In the genomic region with DNA sequence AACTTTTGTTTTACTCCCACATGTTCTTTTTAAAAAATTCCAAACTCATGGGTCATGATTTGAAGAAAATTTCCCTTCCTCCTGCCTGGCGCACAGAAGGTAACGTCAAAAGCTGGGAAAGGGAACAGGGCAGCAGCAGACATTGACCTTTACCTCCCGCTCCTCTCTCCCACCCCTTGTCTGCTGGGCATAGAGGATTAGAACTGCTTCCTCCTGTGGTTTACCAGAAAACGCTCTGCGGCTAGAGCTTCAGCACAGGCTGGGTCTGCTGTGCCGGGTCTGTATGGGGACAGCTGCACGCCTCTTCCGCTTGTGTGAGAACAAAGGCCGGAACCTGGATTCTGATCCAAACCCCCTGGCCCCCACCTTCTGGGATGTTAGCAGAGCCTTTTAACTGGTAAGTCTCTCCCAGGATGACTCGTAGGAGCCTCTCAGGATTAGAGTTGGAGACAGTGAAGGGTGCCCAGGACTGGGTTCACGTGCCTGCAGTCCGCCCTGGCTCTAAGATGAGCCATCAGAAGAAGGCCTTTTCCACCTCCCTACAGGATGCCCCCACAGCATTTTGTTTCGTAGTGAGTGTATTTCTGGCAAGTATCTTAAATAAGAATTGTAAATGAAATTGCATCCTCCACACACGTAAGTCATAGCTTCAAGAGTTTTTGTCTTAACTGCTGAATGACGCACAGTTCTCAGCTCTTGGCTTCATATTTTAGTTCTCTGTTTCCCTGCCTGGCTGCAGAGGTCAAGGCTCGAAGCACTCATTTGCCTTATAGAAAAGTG, we compare ENCODE assay signal across 8 cellular contexts. TPM values are rescaled to one million over a fixed set of nuclear protein-coding genes. Genes with fewer than 3 reads are reported as not detected.
DNase-seq lines count a peak whose midpoint lies in the region; ATAC-seq and TF ChIP-seq lines count a peak whose summit lies in the region.

No MANE protein-coding gene starts in this region.

- no peak overlapping the region for H2BK120ac ChIP-seq in H9 (ENCODE audit: low read depth, low read length, poor library complexity, severe bottlenecking)
- H2BK120ac ChIP-seq in mesenchymal stem cell (ENCODE audit: low read depth, low read length) = no peak overlapping the region

- TF ChIP-seq CTCF in H9 (conservative IDR thresholded peaks at IDR 0.05) (no peak), MCF 10A (IDR thresholded peaks at IDR 0.05; ENCODE audit: unreplicated experiment) (no peak)

- H3K14ac ChIP-seq in H9 (ENCODE audit: insufficient read depth, low read length) = no peak overlapping the region
- H3K14ac ChIP-seq in mesenchymal stem cell (ENCODE audit: low read length in 2 of 2) = no peak overlapping the region

- no peaks in the 10 kb centered on the region for H3K36me3 Mint-ChIP-seq in H9 (ENCODE audit: insufficient read depth in 1 of 3, low read depth in 3 of 3)
- peaks cover 14% of the 10 kb centered on the region for H3K36me3 Mint-ChIP-seq in MCF 10A (ENCODE audit: insufficient read depth, unreplicated experiment)

- ATAC-seq in HG03565 (IDR thresholded peaks at IDR 0.05; ENCODE audit: unreplicated experiment) (no peak), GM19452 (IDR thresholded peaks at IDR 0.05; ENCODE audit: unreplicated experiment) (no peak)

- WGBS in H9 (ENCODE audit: extremely low coverage, insufficient read length, low lambda C conversion rate) = no CpG with 5 or more reads among the region's 16 CpGs
- WGBS in mesenchymal stem cell = 64% methylated on average over 15 of the region's 16 CpGs

- CTCF ChIA-PET in MCF 10A (lab: Yijun Ruan, JAX) = no interaction called here

- H3K9me3 ChIP-seq in H9 (ENCODE audit: control insufficient read depth, low read depth, low read length) = no peaks in the 10 kb centered on the region
- no peaks in the 10 kb centered on the region for H3K9me3 ChIP-seq in mesenchymal stem cell (ENCODE audit: control insufficient read depth, low read length)

- no TSS peak for BruUV-seq in MCF 10A (replicated peaks; lab: Mats Ljungman, UMichigan)

- H2BK12ac ChIP-seq in H9 (ENCODE audit: insufficient read length, low read depth, low read length) (no peak overlapping the region), mesenchymal stem cell (ENCODE audit: low read length in 2 of 2) (no peak overlapping the region)

- H3K4ac ChIP-seq in H9 (ENCODE audit: low read depth, low read length) (no peak overlapping the region), mesenchymal stem cell (ENCODE audit: low read depth in 1 of 2, low read length in 2 of 2) (peak overlapping the region; percentile 52 to 59)

- H3K4me1 Mint-ChIP-seq in H9 (peaks cover 32 to 36% of the 10 kb centered on the region in 2 experiments), MCF 10A (ENCODE audit: insufficient read depth, unreplicated experiment) (peaks cover 32% of the 10 kb centered on the region)

- H3K23ac ChIP-seq in H9 (ENCODE audit: insufficient read length, low read depth, low read length) (no peak overlapping the region), mesenchymal stem cell (ENCODE audit: low read length in 2 of 2) (no peak overlapping the region)

- H3K79me1 ChIP-seq in H9 (ENCODE audit: insufficient read depth, low read depth, low read length, poor library complexity, severe bottlenecking) = no peaks in the 10 kb centered on the region
- H3K79me1 ChIP-seq in mesenchymal stem cell (replicated peaks; ENCODE audit: low read length, poor library complexity, severe bottlenecking) = peaks cover 38% of the 10 kb centered on the region

- no peaks in the 10 kb centered on the region for H3K27me3 ChIP-seq in H9 (ENCODE audit: insufficient read depth, low read length)
- no peaks in the 10 kb centered on the region for H3K27me3 ChIP-seq in mesenchymal stem cell (ENCODE audit: control insufficient read depth in 1 of 2, insufficient read depth in 1 of 2, low read length in 2 of 2)

- H3K9me3 Mint-ChIP-seq in H9 = no peaks in the 10 kb centered on the region
- no peaks in the 10 kb centered on the region for H3K9me3 Mint-ChIP-seq in MCF 10A (ENCODE audit: unreplicated experiment)

- H2AK5ac ChIP-seq in H9 (ENCODE audit: insufficient read length, low read length) (no peak overlapping the region), mesenchymal stem cell (ENCODE audit: low read length, severe bottlenecking) (no peak overlapping the region)

- H2BK15ac ChIP-seq in H9 (ENCODE audit: low read depth, low read length) (no peak overlapping the region), mesenchymal stem cell (ENCODE audit: low read depth, poor library complexity, severe bottlenecking) (no peak overlapping the region)

- H3K27ac ChIP-seq in H9 (ENCODE audit: insufficient read length, low read depth, low read length) = no peak overlapping the region
- H3K27ac ChIP-seq in mesenchymal stem cell (ENCODE audit: low read length, poor library complexity, severe bottlenecking) = no peak overlapping the region

- H4K8ac ChIP-seq in H9 (replicated peaks; ENCODE audit: insufficient read length, low read depth, low read length) (no peak overlapping the region), mesenchymal stem cell (ENCODE audit: low read length) (peak overlapping the region; percentile 7)

- H2BK20ac ChIP-seq in H9 (ENCODE audit: low read depth, low read length, poor library complexity, severe bottlenecking) = peak overlapping the region; percentile 86

- H3T11ph ChIP-seq in H9 (ENCODE audit: low read length) = no peak overlapping the region

- H4K91ac ChIP-seq in H9 (ENCODE audit: insufficient read length, low read depth, low read length) = no peak overlapping the region
- H4K91ac ChIP-seq in mesenchymal stem cell (ENCODE audit: low read length) = no peak overlapping the region

- H3K56ac ChIP-seq in H9 (ENCODE audit: insufficient read length, low read depth, low read length) = no peak overlapping the region

- H3K18ac ChIP-seq in H9 (ENCODE audit: insufficient read length, low read depth, low read length) (no peak overlapping the region), mesenchymal stem cell (ENCODE audit: low read depth in 1 of 2, low read length in 2 of 2) (peak overlapping the region; percentile 52 to 70)

- intact Hi-C loops in MCF 10A (cut with micrococcal nuclease) = no loop called here

- H3K4me3 Mint-ChIP-seq in H9 (no peak overlapping the region), MCF 10A (ENCODE audit: unreplicated experiment) (no peak overlapping the region)

- POLR2A ChIA-PET in MCF 10A (lab: Yijun Ruan, JAX) = interaction anchor here (0.7 kb wide), 1 partner anchor 60 kb away, joined by 4 read pairs; no protein-coding TSS in a partner anchor

- H2AFZ ChIP-seq in H9 (ENCODE audit: low read length) (no peak overlapping the region), mesenchymal stem cell (ENCODE audit: low read depth, low read length) (no peak overlapping the region)

- H4K5ac ChIP-seq in H9 (ENCODE audit: insufficient read length, low read depth, low read length) = no peak overlapping the region

- peaks cover 7 to 21% of the 10 kb centered on the region in 2 experiments for H3K36me3 ChIP-seq in mesenchymal stem cell (ENCODE audit: control insufficient read depth in 1 of 2, insufficient read depth in 2 of 2, low read depth in 1 of 2, low read length in 2 of 2)

- no peaks in the 10 kb centered on the region for H3K79me2 ChIP-seq in H9 (ENCODE audit: insufficient read depth, low read length)

- peaks cover 4% of the 10 kb centered on the region for H3K23me2 ChIP-seq in H9 (ENCODE audit: insufficient read length, low read depth, low read length, poor library complexity, severe bottlenecking)

- no peaks in the 10 kb centered on the region for H4K20me1 ChIP-seq in H9 (ENCODE audit: control insufficient read depth, insufficient read depth, insufficient read length)

- H3K9ac ChIP-seq in H9 (ENCODE audit: extremely low read depth, insufficient read length, low read length) (no peak overlapping the region), mesenchymal stem cell (ENCODE audit: low read length) (peak overlapping the region; percentile 59)

- peaks cover 2% of the 10 kb centered on the region; the same call in 1 of the 2 replicates for H3K27me3 Mint-ChIP-seq in H9 (ENCODE audit: low read depth)
- H3K27me3 Mint-ChIP-seq in MCF 10A (ENCODE audit: insufficient read depth, unreplicated experiment) = no peaks in the 10 kb centered on the region

- H3K4me2 ChIP-seq in H9 (ENCODE audit: insufficient read depth, insufficient read length, low read length) (no peak overlapping the region), mesenchymal stem cell (ENCODE audit: low read length, poor library complexity, severe bottlenecking) (no peak overlapping the region)

- no peak for DNase-seq in H9
- DNase-seq in T-helper 1 cell = peak in 3 of 5 donors; percentile 13 to 80 (median 31)
- DNase-seq in MCF 10A (ENCODE audit: unreplicated experiment) = peak; percentile 61
- DNase-seq in mesenchymal stem cell = peak; percentile 92
- DNase-seq in stimulated activated naive CD4-positive, alpha-beta T cell (lab: John Stamatoyannopoulos, UW) = peak in 5 of 6 experiments; percentile 5 to 35 (median 18)
- no peak for DNase-seq in NCI-H1105 (lab: John Stamatoyannopoulos, UW)

- H2BK5ac ChIP-seq in H9 (ENCODE audit: insufficient read length, low read length) (no peak overlapping the region), mesenchymal stem cell (ENCODE audit: low read depth, low read length, poor library complexity, severe bottlenecking) (no peak overlapping the region)

- H3K27ac Mint-ChIP-seq in H9 (no peak overlapping the region; a peak in 1 of 7 replicates), MCF 10A (ENCODE audit: low read depth, unreplicated experiment) (no peak overlapping the region)

- peak overlapping the region in 1 of 2 experiments; percentile 9 for H3K4me3 ChIP-seq in mesenchymal stem cell (ENCODE audit: insufficient read depth in 1 of 2, low read depth in 1 of 2, low read length in 2 of 2)

- H3K4me1 ChIP-seq in H9 (ENCODE audit: insufficient read depth, low read length) (peaks cover 12% of the 10 kb centered on the region), mesenchymal stem cell (ENCODE audit: control insufficient read depth, insufficient read depth, low read depth, low read length) (peaks cover 20% of the 10 kb centered on the region)

RNA-seq across cellular contexts. Expression of a gene that starts 5.2 kb away (rescaled TPM):
- total RNA-seq in H9 (2021) = 7.6 and 7.9 TPM in 2 replicates
- total RNA-seq in MCF 10A (2022) = 23.6 and 28.7 TPM in 2 replicates
- 30.1 TPM for polyA plus RNA-seq in mesenchymal stem cell (2013, experiment 1 of 2)
- 29.4 TPM for polyA plus RNA-seq in mesenchymal stem cell (2013, experiment 2 of 2)

RNA-seq across cellular contexts. Expression of a gene that starts 52.9 kb away (rescaled TPM):
- 2.7 and 2.9 TPM in 2 replicates for total RNA-seq in H9 (2021)
- total RNA-seq in MCF 10A (2022) = 8.2 and 16.2 TPM in 2 replicates
- 34.8 TPM for polyA plus RNA-seq in mesenchymal stem cell (2013, experiment 1 of 2)
- polyA plus RNA-seq in mesenchymal stem cell (2013, experiment 2 of 2) = 35.0 TPM

Comparison
In these comparisons a context has a peak if more than half of its experiments do, and no peak if none do; other contexts are left out.
1. DNase-seq: peak in T-helper 1 cell (3 of 5), MCF 10A (single experiment), mesenchymal stem cell (single experiment) and stimulated activated naive CD4-positive, alpha-beta T cell (5 of 6); none in H9 (single experiment) and NCI-H1105 (single experiment).